Comparison of ENCODE assay signal across 13 cellular contexts in the genomic region with DNA sequence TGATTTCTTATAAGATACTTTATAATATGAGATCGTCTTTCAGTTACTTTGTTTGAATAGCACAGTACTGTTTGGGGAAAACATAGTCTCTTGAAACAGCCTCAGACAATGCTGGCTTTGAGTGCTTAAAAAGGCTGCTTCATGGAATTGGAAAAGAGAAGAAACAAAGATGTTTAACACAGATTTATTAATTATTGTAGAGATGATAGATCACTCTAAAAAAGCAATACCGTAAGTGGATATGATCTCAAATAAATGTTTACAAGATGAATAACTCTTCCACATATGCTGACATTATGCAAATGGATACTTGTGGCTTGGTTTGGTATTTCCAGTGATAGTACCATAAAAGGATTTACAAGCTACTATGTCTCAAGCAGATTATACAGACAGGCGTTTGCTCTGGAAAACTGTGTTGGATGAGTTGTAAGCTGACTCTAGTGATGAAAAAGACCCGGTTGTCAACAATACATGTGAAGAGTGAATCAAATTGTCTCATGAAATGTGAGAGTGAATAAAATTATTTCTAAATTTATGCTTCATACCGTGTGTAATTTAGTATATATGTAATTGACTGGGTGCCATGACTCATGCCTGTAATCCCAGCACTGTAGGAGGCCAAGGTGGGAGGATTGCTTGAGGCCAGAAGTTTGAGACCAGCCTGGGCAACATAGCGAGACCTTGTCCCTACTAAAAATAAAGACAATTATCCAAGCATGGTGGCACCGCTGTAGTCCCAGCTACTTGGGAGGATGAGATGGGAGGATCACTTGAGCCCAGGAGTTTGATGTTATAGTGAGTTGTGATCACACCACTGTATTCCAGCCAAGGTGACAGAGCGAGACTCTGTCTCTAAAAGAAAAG.
DNase-seq lines count a peak whose midpoint lies in the region; ATAC-seq and TF ChIP-seq lines count a peak whose summit lies in the region.
"Had no signal": no experiment of that assay in that cellular context is flagged by ENCODE, and none has a peak within 500 bp of the region (broad histone marks: within the 10 kb centered on the region; RNA-seq: fewer than 3 reads in every experiment).

No MANE protein-coding gene starts in this region.

- H3K36me3 ChIP-seq in adipocyte (ENCODE audit: control insufficient read depth, insufficient read depth, low read length, severe bottlenecking) (peaks cover 24% of the 10 kb centered on the region), body of pancreas (replicated peaks in 1 of 2; ENCODE audit: insufficient read depth in 1 of 2, low read depth in 2 of 2) (no peaks in the 10 kb centered on the region)

- H3K27me3 ChIP-seq in adipocyte (replicated peaks; ENCODE audit: control insufficient read depth, insufficient read depth, low read length) (no peaks in the 10 kb centered on the region), body of pancreas (no peaks in the 10 kb centered on the region)

- DNase-seq in HCEC 1CT (peak; percentile 96), adipocyte (ENCODE audit: low read depth) (peak; percentile 80), foreskin fibroblast (peak; percentile 71 to 83), sciatic nerve (ENCODE audit: low spot score) (no peak), body of pancreas (no peak)
- DNase-seq: activated CD8-positive, alpha-beta memory T cell treated with anti-CD3 and anti-CD28 coated beads, Interleukin-2, amount 10 ng/mL, durations not matched to agents 7 days and 5 days; activated naive CD8-positive, alpha-beta T cell treated with anti-CD3 and anti-CD28 coated beads, Interleukin-2, amount 10 ng/mL, durations not matched to agents 7 days and 5 days; DND-41; NCI-H1417 treated with DMSO at 0.1 percent for 48 hours had no signal

- TF ChIP-seq POLR2A in body of pancreas (IDR thresholded peaks at IDR 0.05), result no peak

- H3K27ac ChIP-seq in 22Rv1, result peak overlapping the region; percentile 35
- no peak overlapping the region for H3K27ac ChIP-seq in body of pancreas

- H3K9me3 ChIP-seq in adipocyte (ENCODE audit: control insufficient read depth, low read length) (no peaks in the 10 kb centered on the region), body of pancreas (no peaks in the 10 kb centered on the region)

- TF ChIP-seq CTCF in 22Rv1 (IDR thresholded peaks at IDR 0.05) (no peak), foreskin fibroblast (IDR thresholded peaks at IDR 0.05; ENCODE audit: low read depth, low read length) (no peak), body of pancreas (IDR thresholded peaks at IDR 0.05) (no peak)

- no peaks in the 10 kb centered on the region for H3K4me1 ChIP-seq in adipocyte (ENCODE audit: control insufficient read depth, insufficient read depth, low read length)
- peaks cover 6% of the 10 kb centered on the region for H3K4me1 ChIP-seq in body of pancreas

- intact Hi-C loops in sciatic nerve (cut with DNase I) (no loop called here), body of pancreas (cut with DNase I) (no loop called here)

- no peak overlapping the region for H3K9ac ChIP-seq in adipocyte (ENCODE audit: low read length)

- WGBS in body of pancreas, 2 donors, result 81 to 88% methylated on average over 8 of the region's 8 CpGs

- no peak overlapping the region for H3K4me3 ChIP-seq in adipocyte (ENCODE audit: low read length)
- no peak overlapping the region for H3K4me3 ChIP-seq in foreskin fibroblast (ENCODE audit: low read depth in 1 of 2, low read length in 2 of 2)
- no peak overlapping the region for H3K4me3 ChIP-seq in body of pancreas

- ATAC-seq in HG02870 (IDR thresholded peaks at IDR 0.05; ENCODE audit: unreplicated experiment) (no peak), sciatic nerve (no peak), GM21825 (IDR thresholded peaks at IDR 0.05; ENCODE audit: unreplicated experiment) (no peak), body of pancreas (no peak)
- ATAC-seq: activated CD8-positive, alpha-beta memory T cell treated with anti-CD3 and anti-CD28 coated beads, Interleukin-2, amount 10 ng/mL, durations not matched to agents 7 days and 5 days; HCT116 had no signal

Comparison
In these comparisons a context has a peak if more than half of its experiments do, and no peak if none do; other contexts are left out.
1. DNase-seq: peak in HCEC 1CT (single experiment), adipocyte (single experiment) and foreskin fibroblast (2 of 2); none in sciatic nerve (single experiment) and body of pancreas (0 of 4).